In genomic region chr16:67804853-67805542, GRCh38 we compare ENCODE assay signal across 1 cellular context.
TF ChIP-seq lines count a peak whose summit lies in the region.

No MANE protein-coding gene starts in this region.

TF ChIP-seq in HepG2, 621 proteins besides CTCF, POLR2A, EP300 and RAD21 (continued from another document and continues in another):
- TF ChIP-seq PAXIP1 (CRISPR knock-in tag; conservative IDR thresholded peaks at IDR 0.05), result peak; percentile 48; the same call in 1 of the 2 replicates
- no peak for TF ChIP-seq SETDB1 (CRISPR knock-in tag; IDR thresholded peaks at IDR 0.05; ENCODE audit: borderline replicate concordance)
- peak; percentile 66; the same call in 1 of the 2 replicates for TF ChIP-seq FOXK1 (CRISPR knock-in tag; IDR thresholded peaks at IDR 0.05; ENCODE audit: borderline replicate concordance, low read depth)
- TF ChIP-seq IRF2 (CRISPR knock-in tag; IDR thresholded peaks at IDR 0.05), result peak; percentile 40; the same call in 1 of the 2 replicates
- TF ChIP-seq USF2 (IDR thresholded peaks at IDR 0.05; ENCODE audit: low read depth, low read length), result peak; percentile 59; the same call in 1 of the 2 replicates
- TF ChIP-seq USF2 (CRISPR knock-in tag; IDR thresholded peaks at IDR 0.05; ENCODE audit: borderline replicate concordance), result peak; percentile 68; the same call in 1 of the 2 replicates
- TF ChIP-seq BHLHE40 (IDR thresholded peaks at IDR 0.05; ENCODE audit: low read length), result peak; percentile 47; the same call in 1 of the 2 replicates
- no peak for TF ChIP-seq ZNF850 (CRISPR knock-in tag; conservative IDR thresholded peaks at IDR 0.05)
- no peak for TF ChIP-seq ZNF772 (CRISPR knock-in tag; IDR thresholded peaks at IDR 0.05)
- TF ChIP-seq THAP11 (CRISPR knock-in tag; IDR thresholded peaks at IDR 0.05), result peak; percentile 69
- peak; percentile 49; the same call in 1 of the 2 replicates for TF ChIP-seq MYPOP (CRISPR knock-in tag; IDR thresholded peaks at IDR 0.05)
- no peak for TF ChIP-seq ZNF678 (CRISPR knock-in tag; IDR thresholded peaks at IDR 0.05)
- TF ChIP-seq EHMT2 (IDR thresholded peaks at IDR 0.05; ENCODE audit: borderline replicate concordance, low read depth, low read length), result no peak
- TF ChIP-seq ZNF562 (CRISPR knock-in tag; IDR thresholded peaks at IDR 0.05; ENCODE audit: borderline replicate concordance), result no peak
- peak; percentile 95 for TF ChIP-seq TGIF2 (CRISPR knock-in tag; IDR thresholded peaks at IDR 0.05)
- no peak for TF ChIP-seq TAF15 (IDR thresholded peaks at IDR 0.05; ENCODE audit: low read depth, low read length, poor library complexity, severe bottlenecking)
- TF ChIP-seq JUN (CRISPR knock-in tag; IDR thresholded peaks at IDR 0.05), result no peak
- no peak; the same call in 1 of the 2 replicates for TF ChIP-seq KDM2A (CRISPR knock-in tag; IDR thresholded peaks at IDR 0.05; ENCODE audit: borderline replicate concordance, low read depth)
- peak; percentile 45; the same call in 1 of the 2 replicates for TF ChIP-seq FOXO1 (CRISPR knock-in tag; IDR thresholded peaks at IDR 0.05)
- peak; percentile 34; the same call in 1 of the 2 replicates for TF ChIP-seq MAX (IDR thresholded peaks at IDR 0.05)
- no peak for TF ChIP-seq HIC2 (CRISPR knock-in tag; IDR thresholded peaks at IDR 0.05; ENCODE audit: low read depth)
- no peak for TF ChIP-seq MAZ (IDR thresholded peaks at IDR 0.05; ENCODE audit: borderline replicate concordance, low read depth, low read length)
- TF ChIP-seq MAZ (CRISPR knock-in tag; IDR thresholded peaks at IDR 0.05; ENCODE audit: low read depth), result no peak
- TF ChIP-seq FOXP4 (CRISPR knock-in tag; IDR thresholded peaks at IDR 0.05), result 0 out of 2 replicates have a peak, but pooled peaks have one; percentile 14
- TF ChIP-seq ZBTB44 (CRISPR knock-in tag; IDR thresholded peaks at IDR 0.05), result no peak
- TF ChIP-seq ATF6 (CRISPR knock-in tag; conservative IDR thresholded peaks at IDR 0.05), result no peak
- peak; percentile 29; the same call in 1 of the 2 replicates for TF ChIP-seq ZNF691 (CRISPR knock-in tag; IDR thresholded peaks at IDR 0.05; ENCODE audit: borderline replicate concordance, low read depth)
- TF ChIP-seq SIX4 (CRISPR knock-in tag; IDR thresholded peaks at IDR 0.05), result peak; percentile 80
- TF ChIP-seq ZNF501 (CRISPR knock-in tag; IDR thresholded peaks at IDR 0.05), result no peak; the same call in 1 of the 2 replicates
- no peak for TF ChIP-seq DMTF1 (CRISPR knock-in tag; IDR thresholded peaks at IDR 0.05)
- peak; percentile 65 for TF ChIP-seq ZNF770 (CRISPR knock-in tag; IDR thresholded peaks at IDR 0.05)
- peak; percentile 98 for TF ChIP-seq SAP130 (CRISPR knock-in tag; IDR thresholded peaks at IDR 0.05; ENCODE audit: low read depth)
- TF ChIP-seq HES4 (CRISPR knock-in tag; IDR thresholded peaks at IDR 0.05; ENCODE audit: borderline replicate concordance), result 0 out of 2 replicates have a peak, but pooled peaks have one; percentile 44
- no peak for TF ChIP-seq NR2F6 (IDR thresholded peaks at IDR 0.05)
- peak; percentile 45; the same call in 1 of the 2 replicates for TF ChIP-seq NR2F6 (CRISPR knock-in tag; IDR thresholded peaks at IDR 0.05)
- no peak for TF ChIP-seq SOX13 (IDR thresholded peaks at IDR 0.05)
- peak in 1 of 2 experiments; percentile 38; a peak in 1 of 4 replicates for TF ChIP-seq SOX13 (CRISPR knock-in tag; conservative IDR thresholded peaks at IDR 0.05 in 1 of 2, IDR thresholded peaks at IDR 0.05 in 1 of 2)
- peak; percentile 48; the same call in 1 of the 2 replicates for TF ChIP-seq ATF7 (IDR thresholded peaks at IDR 0.05)
- no peak for TF ChIP-seq ATF7 (CRISPR knock-in tag; IDR thresholded peaks at IDR 0.05)
- peak; percentile 20; the same call in 1 of the 2 replicates for TF ChIP-seq HDAC1 (CRISPR knock-in tag; IDR thresholded peaks at IDR 0.05)
- TF ChIP-seq BCL6 (CRISPR knock-in tag; IDR thresholded peaks at IDR 0.05), result peak; percentile 55; the same call in 1 of the 2 replicates
